32 cellular contexts compared by ENCODE assay signal in genomic region chr4:71992571-71992970, GRCh38. TPM values are rescaled to one million over a fixed set of nuclear protein-coding genes. Genes with fewer than 3 reads are reported as not detected.
DNase-seq lines count a peak whose midpoint lies in the region; ATAC-seq, FAIRE-seq and TF ChIP-seq lines count a peak whose summit lies in the region.
"Had no signal": no experiment of that assay in that cellular context is flagged by ENCODE, and none has a peak within 500 bp of the region (broad histone marks: within the 10 kb centered on the region; RNA-seq: fewer than 3 reads in every experiment).

No MANE protein-coding gene starts in this region.

- no peak for TF ChIP-seq CTCF in H9 (conservative IDR thresholded peaks at IDR 0.05)

- no peaks in the 10 kb centered on the region for H3K27me3 Mint-ChIP-seq in H9 (ENCODE audit: low read depth)
- H3K27me3 Mint-ChIP-seq: activated CD8-positive, alpha-beta T cell treated with anti-CD3 and anti-CD28 coated beads for 36 hours; activated naive CD4-positive, alpha-beta T cell treated with anti-CD3 and anti-CD28 coated beads, Interleukin-2, amount 50 U/mL, for 24 hours; naive B cell had no signal

- H3K14ac ChIP-seq in H9 (ENCODE audit: insufficient read depth, low read length), result no peak overlapping the region

- FAIRE-seq in HTR-8/SVneo (lab: Jason Lieb, UNC), result no peak
- FAIRE-seq: GM12892 had no signal

- H3K23ac ChIP-seq in H9 (ENCODE audit: insufficient read length, low read depth, low read length), result no peak overlapping the region

- no peak overlapping the region for H4K8ac ChIP-seq in H9 (replicated peaks; ENCODE audit: insufficient read length, low read depth, low read length)

- H3T11ph ChIP-seq in H9 (ENCODE audit: low read length), result no peak overlapping the region

- no peaks in the 10 kb centered on the region for H3K79me2 ChIP-seq in H9 (ENCODE audit: insufficient read depth, low read length)

- H3K4me3 Mint-ChIP-seq in H9, result no peak overlapping the region
- H3K4me3 Mint-ChIP-seq: activated CD8-positive, alpha-beta T cell treated with anti-CD3 and anti-CD28 coated beads for 36 hours; activated naive CD4-positive, alpha-beta T cell treated with anti-CD3 and anti-CD28 coated beads, Interleukin-2, amount 50 U/mL, for 24 hours; CD8-positive, alpha-beta T cell; mesothelial cell of epicardium; naive B cell; T-helper 2 cell treated with Interferon-gamma antibody and Interleukin-4, amounts not matched to agents 5 μg/mL and 100 μg/mL, for 36 hours had no signal

- H2BK5ac ChIP-seq in H9 (ENCODE audit: insufficient read length, low read length), result no peak overlapping the region

- H2AFZ ChIP-seq in H9 (ENCODE audit: low read length), result no peak overlapping the region

- no peak overlapping the region for H3K18ac ChIP-seq in H9 (ENCODE audit: insufficient read length, low read depth, low read length)

- H3K79me1 ChIP-seq in H9 (ENCODE audit: insufficient read depth, low read depth, low read length, poor library complexity, severe bottlenecking), result no peaks in the 10 kb centered on the region

- peaks cover 14 to 29% (median 18%) of the 10 kb centered on the region in 3 experiments for H3K36me3 Mint-ChIP-seq in H9 (ENCODE audit: insufficient read depth in 1 of 3, low read depth in 3 of 3)
- H3K36me3 Mint-ChIP-seq: CD8-positive, alpha-beta T cell; naive B cell had no signal

- H2BK120ac ChIP-seq in H9 (ENCODE audit: low read depth, low read length, poor library complexity, severe bottlenecking), result no peak overlapping the region

- H4K91ac ChIP-seq in H9 (ENCODE audit: insufficient read length, low read depth, low read length), result no peak overlapping the region

- H3K9ac ChIP-seq in H9 (ENCODE audit: extremely low read depth, insufficient read length, low read length), result no peak overlapping the region

- H3K4ac ChIP-seq in H9 (ENCODE audit: low read depth, low read length), result no peak overlapping the region

- no peaks in the 10 kb centered on the region for H4K20me1 ChIP-seq in H9 (ENCODE audit: control insufficient read depth, insufficient read depth, insufficient read length)

- no peak overlapping the region for H3K27ac Mint-ChIP-seq in H9
- H3K27ac Mint-ChIP-seq: activated CD8-positive, alpha-beta T cell treated with anti-CD3 and anti-CD28 coated beads for 36 hours; activated naive CD4-positive, alpha-beta T cell treated with anti-CD3 and anti-CD28 coated beads, Interleukin-2, amount 50 U/mL, for 24 hours; CD8-positive, alpha-beta T cell; mesothelial cell of epicardium; naive B cell; T-helper 2 cell treated with Interferon-gamma antibody and Interleukin-4, amounts not matched to agents 5 μg/mL and 100 μg/mL, for 36 hours had no signal

- no peaks in the 10 kb centered on the region for H3K27me3 ChIP-seq in H9 (ENCODE audit: insufficient read depth, low read length)
- H3K27me3 ChIP-seq: stomach, thyroid gland, uterus had no signal

- H3K23me2 ChIP-seq in H9 (ENCODE audit: insufficient read length, low read depth, low read length, poor library complexity, severe bottlenecking), result no peaks in the 10 kb centered on the region

- no peak for ATAC-seq in HG02840 (IDR thresholded peaks at IDR 0.05; ENCODE audit: low FRiP score, unreplicated experiment)
- ATAC-seq: activated CD8-positive, alpha-beta T cell treated with anti-CD3 and anti-CD28 coated beads for 36 hours; CD8-positive, alpha-beta T cell; sciatic nerve had no signal

- peaks cover 8% of the 10 kb centered on the region for H3K9me3 ChIP-seq in H9 (ENCODE audit: control insufficient read depth, low read depth, low read length)
- H3K9me3 ChIP-seq: HAP-1, prostate gland, thyroid gland had no signal

- no peak overlapping the region for H2BK20ac ChIP-seq in H9 (ENCODE audit: low read depth, low read length, poor library complexity, severe bottlenecking)

- no peak overlapping the region for H4K5ac ChIP-seq in H9 (ENCODE audit: insufficient read length, low read depth, low read length)

- H2BK15ac ChIP-seq in H9 (ENCODE audit: low read depth, low read length), result no peak overlapping the region

- H3K27ac ChIP-seq in H9 (ENCODE audit: insufficient read length, low read depth, low read length), result no peak overlapping the region
- H3K27ac ChIP-seq: prostate gland, stomach, thyroid gland, uterus had no signal

- H3K56ac ChIP-seq in H9 (ENCODE audit: insufficient read length, low read depth, low read length), result no peak overlapping the region

- H3K9me3 Mint-ChIP-seq in H9, result peaks cover 22 to 27% of the 10 kb centered on the region in 2 experiments

- no peak overlapping the region for H2BK12ac ChIP-seq in H9 (ENCODE audit: insufficient read length, low read depth, low read length)

- no peaks in the 10 kb centered on the region for H3K4me1 ChIP-seq in H9 (ENCODE audit: insufficient read depth, low read length)
- H3K4me1 ChIP-seq: HAP-1, prostate gland, stomach, thyroid gland, uterus had no signal

- H3K4me1 Mint-ChIP-seq in H9, result no peaks in the 10 kb centered on the region
- H3K4me1 Mint-ChIP-seq: activated naive CD4-positive, alpha-beta T cell treated with anti-CD3 and anti-CD28 coated beads, Interleukin-2, amount 50 U/mL, for 24 hours; mesothelial cell of epicardium; naive B cell had no signal

- peak; percentile 17 for DNase-seq in HT1080 (ENCODE audit: low read depth)
- DNase-seq in astrocyte of the hippocampus (ENCODE audit: low read depth, low spot score), result peak; percentile 50
- peak; percentile 11 for DNase-seq in fibroblast of peridontal ligament (ENCODE audit: extremely low read depth)
- DNase-seq in non-pigmented ciliary epithelial cell (ENCODE audit: low read depth), result peak; percentile 68
- DNase-seq in HTR-8/SVneo (ENCODE audit: insufficient read length, low spot score), result no peak
- no peak for DNase-seq in H9
- DNase-seq in C1 segment of cervical spinal cord (lab: John Stamatoyannopoulos, UW), result no peak
- DNase-seq: activated CD8-positive, alpha-beta T cell treated with anti-CD3 and anti-CD28 coated beads for 36 hours; CD8-positive, alpha-beta T cell; islet precursor cell; Kasumi-1; MV-4-11; naive B cell; NCI-H1436; NCI-H2081; NCI-H526 treated with DMSO at 0.1 percent for 48 hours; Right ventricle myocardium superior; stimulated activated CD4-positive, alpha-beta T cell treated with anti-CD3 and anti-CD28 coated beads, Interleukin-4, amount 100 ng/mL, for 1 hour; stomach; thyroid gland; uterus had no signal

- H3K4me2 ChIP-seq in H9 (ENCODE audit: insufficient read depth, insufficient read length, low read length), result no peak overlapping the region

- WGBS in H9 (ENCODE audit: extremely low coverage, insufficient read length, low lambda C conversion rate), result no CpG with 5 or more reads among the region's 1 CpG

- no peak overlapping the region for H2AK5ac ChIP-seq in H9 (ENCODE audit: insufficient read length, low read length)

RNA-seq across cellular contexts. Expression of gene NPFFR2, which starts 39.2 kb away (rescaled TPM):
- 8.3 and 13.6 TPM in 2 replicates for total RNA-seq in HT1080 (2014; rRNA removed; shearing (Covaris generic))
- 11.7 and 13.8 TPM in 2 replicates for polyA plus RNA-seq in HT1080 (2015; cell fraction: cytosol; rRNA removed)
- 4.8 and 6.0 TPM in 2 replicates for polyA plus RNA-seq in HT1080 (2015; cell fraction: nucleus; rRNA removed)
- 7.3 and 8.0 TPM in 2 replicates for total RNA-seq in H9 (2021)
- total RNA-seq: A673; activated CD8-positive, alpha-beta T cell treated with anti-CD3 and anti-CD28 coated beads for 36 hours; CD8-positive, alpha-beta T cell; fibroblast of lung; mesothelial cell of epicardium; Right ventricle myocardium superior; sciatic nerve had no signal
- polyA plus RNA-seq: fibroblast of lung, liver, stomach had no signal

Comparison
In these comparisons a context has a peak if more than half of its experiments do, and no peak if none do; other contexts are left out.
1. DNase-seq: peak in HT1080 (single experiment), astrocyte of the hippocampus (single experiment), fibroblast of peridontal ligament (single experiment) and non-pigmented ciliary epithelial cell (single experiment); none in HTR-8/SVneo (single experiment), H9 (single experiment) and C1 segment of cervical spinal cord (0 of 14).